14 cellular contexts compared by ENCODE assay signal in genomic region chr11:17073370-17074027, GRCh38. TPM values are rescaled to one million over a fixed set of nuclear protein-coding genes. Genes with fewer than 3 reads are reported as not detected.
DNase-seq lines count a peak whose midpoint lies in the region; ATAC-seq and TF ChIP-seq lines count a peak whose summit lies in the region.
"Had no signal": no experiment of that assay in that cellular context is flagged by ENCODE, and none has a peak within 500 bp of the region (broad histone marks: within the 10 kb centered on the region; RNA-seq: fewer than 3 reads in every experiment).

No MANE protein-coding gene starts in this region.

- no peaks in the 10 kb centered on the region for H3K27me3 Mint-ChIP-seq in activated naive CD4-positive, alpha-beta T cell treated with anti-CD3 and anti-CD28 coated beads for 36 hours (ENCODE audit: low read depth)
- H3K27me3 Mint-ChIP-seq in chondrocyte (ENCODE audit: low read depth): no peaks in the 10 kb centered on the region
- no peaks in the 10 kb centered on the region for H3K27me3 Mint-ChIP-seq in progenitor cell of endocrine pancreas

- intact Hi-C loops in activated naive CD4-positive, alpha-beta T cell treated with anti-CD3 and anti-CD28 coated beads for 36 hours (cut with micrococcal nuclease): no loop called here

- H3K27ac Mint-ChIP-seq in activated naive CD4-positive, alpha-beta T cell treated with anti-CD3 and anti-CD28 coated beads for 36 hours: peak overlapping the region; percentile 46
- H3K27ac Mint-ChIP-seq in chondrocyte (ENCODE audit: unreplicated experiment) (peak overlapping the region; percentile 12), progenitor cell of endocrine pancreas (peak overlapping the region; percentile 6)

- no peak overlapping the region for H3K4me3 Mint-ChIP-seq in activated naive CD4-positive, alpha-beta T cell treated with anti-CD3 and anti-CD28 coated beads for 36 hours
- H3K4me3 Mint-ChIP-seq in chondrocyte (ENCODE audit: unreplicated experiment) (no peak overlapping the region), progenitor cell of endocrine pancreas (ENCODE audit: low read depth) (no peak overlapping the region)

- peaks cover 24% of the 10 kb centered on the region for H3K4me1 Mint-ChIP-seq in activated naive CD4-positive, alpha-beta T cell treated with anti-CD3 and anti-CD28 coated beads for 36 hours (ENCODE audit: low read depth)
- H3K4me1 Mint-ChIP-seq in chondrocyte (ENCODE audit: low read depth) (peaks cover 37% of the 10 kb centered on the region), progenitor cell of endocrine pancreas (ENCODE audit: low read depth) (peaks cover 20% of the 10 kb centered on the region)

- no peaks in the 10 kb centered on the region for H3K9me3 Mint-ChIP-seq in activated naive CD4-positive, alpha-beta T cell treated with anti-CD3 and anti-CD28 coated beads for 36 hours
- H3K9me3 Mint-ChIP-seq in chondrocyte (ENCODE audit: low read depth) (no peaks in the 10 kb centered on the region), progenitor cell of endocrine pancreas (ENCODE audit: low read depth) (no peaks in the 10 kb centered on the region)

- ATAC-seq in GM18858 (IDR thresholded peaks at IDR 0.05; ENCODE audit: unreplicated experiment) (no peak), GM18907 (IDR thresholded peaks at IDR 0.05; ENCODE audit: unreplicated experiment) (no peak)
- ATAC-seq: left lung had no signal

- CTCF ChIA-PET in activated naive CD4-positive, alpha-beta T cell treated with anti-CD3 and anti-CD28 coated beads for 36 hours (lab: Charles Lee): interaction anchor here (1.5 kb wide), 1 partner anchor 253 kb away, joined by 3 read pairs; no protein-coding TSS in a partner anchor

- TF ChIP-seq CTCF in chondrocyte (IDR thresholded peaks at IDR 0.05) (no peak), progenitor cell of endocrine pancreas (IDR thresholded peaks at IDR 0.05; ENCODE audit: unreplicated experiment) (no peak)

- H3K36me3 Mint-ChIP-seq in activated naive CD4-positive, alpha-beta T cell treated with anti-CD3 and anti-CD28 coated beads for 36 hours (ENCODE audit: low read depth): peaks cover 57% of the 10 kb centered on the region
- H3K36me3 Mint-ChIP-seq in chondrocyte (ENCODE audit: low read depth) (peaks cover 21% of the 10 kb centered on the region), progenitor cell of endocrine pancreas (ENCODE audit: insufficient read depth) (peaks cover 19% of the 10 kb centered on the region)

- DNase-seq in activated naive CD4-positive, alpha-beta T cell treated with anti-CD3 and anti-CD28 coated beads for 36 hours: no peak
- DNase-seq in activated naive CD4-positive, alpha-beta T cell treated with anti-CD3 and anti-CD28 coated beads, Interleukin-2, amount 50 U/mL, for 16 hours: no peak
- peak; percentile 30 for DNase-seq in HT-29 (ENCODE audit: low spot score)
- no peak for DNase-seq in chondrocyte (ENCODE audit: low spot score)
- DNase-seq in progenitor cell of endocrine pancreas (ENCODE audit: low spot score, unreplicated experiment): no peak
- no peak for DNase-seq in superior temporal gyrus (ENCODE audit: extremely low spot score)
- DNase-seq: COR-L47; foreskin melanocyte; left lung; NCI-H1417; NCI-H2171; stimulated activated CD4-positive, alpha-beta T cell treated with anti-CD3 and anti-CD28 coated beads, Interleukin-4, amount 100 ng/mL, for 1 hour had no signal

RNA-seq across cellular contexts. Expression of gene RPS13, which starts 4.0 kb away (rescaled TPM):
- total RNA-seq in activated naive CD4-positive, alpha-beta T cell treated with anti-CD3 and anti-CD28 coated beads for 36 hours: 1,000 to 10,000 TPM; 2,045 to 2,099 TPM
- 1,193 and 1,327 TPM in 2 replicates for total RNA-seq in HT-29 (2014; rRNA removed; shearing (Covaris generic))
- total RNA-seq in chondrocyte (633 to 798 TPM (median 644 TPM) in 3 replicates), progenitor cell of endocrine pancreas (966 and 1,026 TPM in 2 replicates)

RNA-seq across cellular contexts. Expression of gene PLEKHA7, which starts 59.3 kb away (rescaled TPM):
- total RNA-seq in activated naive CD4-positive, alpha-beta T cell treated with anti-CD3 and anti-CD28 coated beads for 36 hours: 1 to 10 TPM; 1.9 to 2.5 TPM
- total RNA-seq in HT-29 (2014; rRNA removed; shearing (Covaris generic)): 57.5 and 70.8 TPM in 2 replicates
- total RNA-seq in chondrocyte (0.92 to 6.1 TPM (median 1.8 TPM) in 3 replicates), progenitor cell of endocrine pancreas (77.1 and 78.7 TPM in 2 replicates)
